ENCODE assay signal across 1 cellular context in the genomic region with DNA sequence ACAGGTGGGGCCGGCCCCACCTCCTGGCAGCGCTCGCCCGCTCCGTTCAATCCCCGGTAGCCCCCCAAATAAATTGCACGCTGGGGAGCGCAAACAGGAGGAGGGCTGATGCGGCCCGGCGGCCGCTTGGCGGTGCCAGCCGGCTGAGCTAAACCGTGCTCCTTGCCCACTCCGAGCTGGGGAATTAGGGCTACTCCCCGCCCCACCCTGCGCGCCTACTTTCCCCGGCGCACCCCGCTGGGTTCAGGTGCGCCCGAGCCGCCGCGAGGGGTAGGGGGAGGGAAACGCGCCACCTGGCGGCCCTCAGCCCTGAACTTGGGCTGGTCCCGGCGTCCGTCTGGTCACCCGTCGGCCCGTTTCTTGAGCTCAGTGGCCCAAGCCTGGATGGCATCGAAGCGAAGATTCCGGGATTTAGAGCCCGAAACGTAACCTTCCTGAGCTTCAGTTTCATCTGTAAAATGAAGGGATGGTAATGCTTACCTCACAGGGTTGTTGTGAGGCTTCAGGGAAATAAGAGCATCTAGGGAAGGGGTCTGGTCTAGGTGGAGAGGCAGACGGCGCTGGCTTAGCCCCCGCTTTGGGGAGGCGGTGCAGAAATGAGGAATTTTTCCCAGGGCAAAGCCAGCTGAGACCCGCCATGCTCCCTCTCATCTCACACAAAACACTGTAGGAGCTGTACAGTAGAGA.
TF ChIP-seq lines count a peak whose summit lies in the region.

No MANE protein-coding gene starts in this region.

TF ChIP-seq in HepG2, 621 proteins besides CTCF, POLR2A, EP300 and RAD21 (continued from another document and continues in another):
- TF ChIP-seq, protein P1, sequence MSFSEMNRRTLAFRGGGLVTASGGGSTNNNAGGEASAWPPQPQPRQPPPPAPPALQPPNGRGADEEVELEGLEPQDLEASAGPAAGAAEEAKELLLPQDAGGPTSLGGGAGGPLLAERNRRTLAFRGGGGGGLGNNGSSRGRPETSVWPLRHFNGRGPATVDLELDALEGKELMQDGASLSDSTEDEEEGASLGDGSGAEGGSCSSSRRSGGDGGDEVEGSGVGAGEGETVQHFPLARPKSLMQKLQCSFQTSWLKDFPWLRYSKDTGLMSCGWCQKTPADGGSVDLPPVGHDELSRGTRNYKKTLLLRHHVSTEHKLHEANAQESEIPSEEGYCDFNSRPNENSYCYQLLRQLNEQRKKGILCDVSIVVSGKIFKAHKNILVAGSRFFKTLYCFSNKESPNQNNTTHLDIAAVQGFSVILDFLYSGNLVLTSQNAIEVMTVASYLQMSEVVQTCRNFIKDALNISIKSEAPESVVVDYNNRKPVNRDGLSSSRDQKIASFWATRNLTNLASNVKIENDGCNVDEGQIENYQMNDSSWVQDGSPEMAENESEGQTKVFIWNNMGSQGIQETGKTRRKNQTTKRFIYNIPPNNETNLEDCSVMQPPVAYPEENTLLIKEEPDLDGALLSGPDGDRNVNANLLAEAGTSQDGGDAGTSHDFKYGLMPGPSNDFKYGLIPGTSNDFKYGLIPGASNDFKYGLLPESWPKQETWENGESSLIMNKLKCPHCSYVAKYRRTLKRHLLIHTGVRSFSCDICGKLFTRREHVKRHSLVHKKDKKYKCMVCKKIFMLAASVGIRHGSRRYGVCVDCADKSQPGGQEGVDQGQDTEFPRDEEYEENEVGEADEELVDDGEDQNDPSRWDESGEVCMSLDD (CRISPR knock-in tag; IDR thresholded peaks at IDR 0.05; ENCODE audit: borderline replicate concordance): peak; percentile 93
- TF ChIP-seq RARG (CRISPR knock-in tag; IDR thresholded peaks at IDR 0.05; ENCODE audit: low read depth) (no peak), TEAD2 (CRISPR knock-in tag; IDR thresholded peaks at IDR 0.05) (no peak), PITX1 (CRISPR knock-in tag; IDR thresholded peaks at IDR 0.05) (peak; percentile 53; the same call in 1 of the 2 replicates), ADNP (CRISPR knock-in tag; IDR thresholded peaks at IDR 0.05) (no peak), ZFP36 (IDR thresholded peaks at IDR 0.05; ENCODE audit: borderline replicate concordance, low read depth, low read length, partially characterized antibody) (no peak), MEF2D (CRISPR knock-in tag; IDR thresholded peaks at IDR 0.05) (no peak), ZNF383 (CRISPR knock-in tag; IDR thresholded peaks at IDR 0.05; ENCODE audit: borderline replicate concordance) (no peak), SRF (IDR thresholded peaks at IDR 0.05; ENCODE audit: low read depth, low read length) (no peak), THYN1 (CRISPR knock-in tag; IDR thresholded peaks at IDR 0.05; ENCODE audit: borderline replicate concordance, low read depth) (no peak), TMF1 (CRISPR knock-in tag; IDR thresholded peaks at IDR 0.05; ENCODE audit: low read depth) (no peak; the same call in 1 of the 2 replicates), GPN1 (CRISPR knock-in tag; IDR thresholded peaks at IDR 0.05; ENCODE audit: borderline replicate concordance) (no peak), PRPF4 (IDR thresholded peaks at IDR 0.05; ENCODE audit: low read depth, low read length, poor library complexity, severe bottlenecking) (no peak), SALL2 (CRISPR knock-in tag; IDR thresholded peaks at IDR 0.05) (peak; percentile 50; the same call in 1 of the 2 replicates), ZFP1 (CRISPR knock-in tag; IDR thresholded peaks at IDR 0.05) (no peak), ZNF607 (CRISPR knock-in tag; IDR thresholded peaks at IDR 0.05; ENCODE audit: borderline replicate concordance) (no peak), ZNF350 (CRISPR knock-in tag; IDR thresholded peaks at IDR 0.05; ENCODE audit: borderline replicate concordance, low read depth) (peak; percentile 65; the same call in 1 of the 2 replicates), HHEX (CRISPR knock-in tag; IDR thresholded peaks at IDR 0.05) (no peak), SSRP1 (CRISPR knock-in tag; IDR thresholded peaks at IDR 0.05) (no peak), ZBTB7A (CRISPR knock-in tag; IDR thresholded peaks at IDR 0.05) (no peak), ZNF10 (CRISPR knock-in tag; IDR thresholded peaks at IDR 0.05; ENCODE audit: borderline replicate concordance, low read depth) (no peak), IKZF4 (CRISPR knock-in tag; IDR thresholded peaks at IDR 0.05; ENCODE audit: borderline replicate concordance, low read depth, not compliant biosample characterization) (no peak), FOXA3 (CRISPR knock-in tag; IDR thresholded peaks at IDR 0.05) (peak; percentile 37), ZC3H4 (CRISPR knock-in tag; IDR thresholded peaks at IDR 0.05; ENCODE audit: borderline replicate concordance) (no peak), ZNF326 (CRISPR knock-in tag; IDR thresholded peaks at IDR 0.05; ENCODE audit: borderline replicate concordance) (no peak), ZNF746 (CRISPR knock-in tag; IDR thresholded peaks at IDR 0.05) (peak; percentile 59; the same call in 1 of the 2 replicates), XRCC5 (optimal IDR thresholded peaks at IDR 0.05; ENCODE audit: low read length) (peak; percentile 12), ARNTL (CRISPR knock-in tag; IDR thresholded peaks at IDR 0.05) (no peak)
- TF ChIP-seq, protein P2, sequence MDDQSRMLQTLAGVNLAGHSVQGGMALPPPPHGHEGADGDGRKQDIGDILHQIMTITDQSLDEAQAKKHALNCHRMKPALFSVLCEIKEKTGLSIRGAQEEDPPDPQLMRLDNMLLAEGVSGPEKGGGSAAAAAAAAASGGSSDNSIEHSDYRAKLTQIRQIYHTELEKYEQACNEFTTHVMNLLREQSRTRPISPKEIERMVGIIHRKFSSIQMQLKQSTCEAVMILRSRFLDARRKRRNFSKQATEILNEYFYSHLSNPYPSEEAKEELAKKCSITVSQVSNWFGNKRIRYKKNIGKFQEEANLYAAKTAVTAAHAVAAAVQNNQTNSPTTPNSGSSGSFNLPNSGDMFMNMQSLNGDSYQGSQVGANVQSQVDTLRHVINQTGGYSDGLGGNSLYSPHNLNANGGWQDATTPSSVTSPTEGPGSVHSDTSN (CRISPR knock-in tag; IDR thresholded peaks at IDR 0.05; ENCODE audit: borderline replicate concordance): no peak
- TF ChIP-seq, protein P3, sequence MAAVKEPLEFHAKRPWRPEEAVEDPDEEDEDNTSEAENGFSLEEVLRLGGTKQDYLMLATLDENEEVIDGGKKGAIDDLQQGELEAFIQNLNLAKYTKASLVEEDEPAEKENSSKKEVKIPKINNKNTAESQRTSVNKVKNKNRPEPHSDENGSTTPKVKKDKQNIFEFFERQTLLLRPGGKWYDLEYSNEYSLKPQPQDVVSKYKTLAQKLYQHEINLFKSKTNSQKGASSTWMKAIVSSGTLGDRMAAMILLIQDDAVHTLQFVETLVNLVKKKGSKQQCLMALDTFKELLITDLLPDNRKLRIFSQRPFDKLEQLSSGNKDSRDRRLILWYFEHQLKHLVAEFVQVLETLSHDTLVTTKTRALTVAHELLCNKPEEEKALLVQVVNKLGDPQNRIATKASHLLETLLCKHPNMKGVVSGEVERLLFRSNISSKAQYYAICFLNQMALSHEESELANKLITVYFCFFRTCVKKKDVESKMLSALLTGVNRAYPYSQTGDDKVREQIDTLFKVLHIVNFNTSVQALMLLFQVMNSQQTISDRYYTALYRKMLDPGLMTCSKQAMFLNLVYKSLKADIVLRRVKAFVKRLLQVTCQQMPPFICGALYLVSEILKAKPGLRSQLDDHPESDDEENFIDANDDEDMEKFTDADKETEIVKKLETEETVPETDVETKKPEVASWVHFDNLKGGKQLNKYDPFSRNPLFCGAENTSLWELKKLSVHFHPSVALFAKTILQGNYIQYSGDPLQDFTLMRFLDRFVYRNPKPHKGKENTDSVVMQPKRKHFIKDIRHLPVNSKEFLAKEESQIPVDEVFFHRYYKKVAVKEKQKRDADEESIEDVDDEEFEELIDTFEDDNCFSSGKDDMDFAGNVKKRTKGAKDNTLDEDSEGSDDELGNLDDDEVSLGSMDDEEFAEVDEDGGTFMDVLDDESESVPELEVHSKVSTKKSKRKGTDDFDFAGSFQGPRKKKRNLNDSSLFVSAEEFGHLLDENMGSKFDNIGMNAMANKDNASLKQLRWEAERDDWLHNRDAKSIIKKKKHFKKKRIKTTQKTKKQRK (IDR thresholded peaks at IDR 0.05; ENCODE audit: low read length): no peak
- TF ChIP-seq, protein P4, sequence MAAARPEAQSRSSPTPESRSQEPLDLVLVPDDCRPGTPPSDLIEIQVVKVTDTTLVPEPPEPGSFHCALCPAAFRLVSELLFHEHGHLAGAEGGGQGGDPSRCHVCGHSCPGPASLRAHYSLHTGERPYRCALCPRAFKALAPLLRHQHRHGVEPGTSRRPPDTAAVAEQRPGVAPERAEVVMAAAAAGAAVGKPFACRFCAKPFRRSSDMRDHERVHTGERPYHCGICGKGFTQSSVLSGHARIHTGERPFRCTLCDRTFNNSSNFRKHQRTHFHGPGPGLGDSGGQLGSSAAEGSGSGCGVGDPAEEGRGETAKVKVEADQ (CRISPR knock-in tag; IDR thresholded peaks at IDR 0.05; ENCODE audit: borderline replicate concordance): no peak
- TF ChIP-seq, protein P5, sequence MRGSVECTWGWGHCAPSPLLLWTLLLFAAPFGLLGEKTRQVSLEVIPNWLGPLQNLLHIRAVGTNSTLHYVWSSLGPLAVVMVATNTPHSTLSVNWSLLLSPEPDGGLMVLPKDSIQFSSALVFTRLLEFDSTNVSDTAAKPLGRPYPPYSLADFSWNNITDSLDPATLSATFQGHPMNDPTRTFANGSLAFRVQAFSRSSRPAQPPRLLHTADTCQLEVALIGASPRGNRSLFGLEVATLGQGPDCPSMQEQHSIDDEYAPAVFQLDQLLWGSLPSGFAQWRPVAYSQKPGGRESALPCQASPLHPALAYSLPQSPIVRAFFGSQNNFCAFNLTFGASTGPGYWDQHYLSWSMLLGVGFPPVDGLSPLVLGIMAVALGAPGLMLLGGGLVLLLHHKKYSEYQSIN (CRISPR knock-in tag; IDR thresholded peaks at IDR 0.05; ENCODE audit: borderline replicate concordance): no peak
- TF ChIP-seq, protein P6, sequence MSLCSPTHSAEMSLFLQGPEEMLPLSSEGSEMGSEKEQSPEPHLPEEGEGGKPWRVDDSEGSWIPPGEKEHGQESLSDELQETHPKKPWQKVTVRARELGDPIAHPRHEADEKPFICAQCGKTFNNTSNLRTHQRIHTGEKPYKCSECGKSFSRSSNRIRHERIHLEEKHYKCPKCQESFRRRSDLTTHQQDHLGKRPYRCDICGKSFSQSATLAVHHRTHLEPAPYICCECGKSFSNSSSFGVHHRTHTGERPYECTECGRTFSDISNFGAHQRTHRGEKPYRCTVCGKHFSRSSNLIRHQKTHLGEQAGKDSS (CRISPR knock-in tag; IDR thresholded peaks at IDR 0.05; ENCODE audit: borderline replicate concordance, low read depth): no peak
- TF ChIP-seq, protein P7, sequence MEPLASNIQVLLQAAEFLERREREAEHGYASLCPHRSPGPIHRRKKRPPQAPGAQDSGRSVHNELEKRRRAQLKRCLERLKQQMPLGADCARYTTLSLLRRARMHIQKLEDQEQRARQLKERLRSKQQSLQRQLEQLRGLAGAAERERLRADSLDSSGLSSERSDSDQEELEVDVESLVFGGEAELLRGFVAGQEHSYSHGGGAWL (CRISPR knock-in tag; IDR thresholded peaks at IDR 0.05): peak; percentile 28; the same call in 1 of the 2 replicates
- TF ChIP-seq, protein P8, sequence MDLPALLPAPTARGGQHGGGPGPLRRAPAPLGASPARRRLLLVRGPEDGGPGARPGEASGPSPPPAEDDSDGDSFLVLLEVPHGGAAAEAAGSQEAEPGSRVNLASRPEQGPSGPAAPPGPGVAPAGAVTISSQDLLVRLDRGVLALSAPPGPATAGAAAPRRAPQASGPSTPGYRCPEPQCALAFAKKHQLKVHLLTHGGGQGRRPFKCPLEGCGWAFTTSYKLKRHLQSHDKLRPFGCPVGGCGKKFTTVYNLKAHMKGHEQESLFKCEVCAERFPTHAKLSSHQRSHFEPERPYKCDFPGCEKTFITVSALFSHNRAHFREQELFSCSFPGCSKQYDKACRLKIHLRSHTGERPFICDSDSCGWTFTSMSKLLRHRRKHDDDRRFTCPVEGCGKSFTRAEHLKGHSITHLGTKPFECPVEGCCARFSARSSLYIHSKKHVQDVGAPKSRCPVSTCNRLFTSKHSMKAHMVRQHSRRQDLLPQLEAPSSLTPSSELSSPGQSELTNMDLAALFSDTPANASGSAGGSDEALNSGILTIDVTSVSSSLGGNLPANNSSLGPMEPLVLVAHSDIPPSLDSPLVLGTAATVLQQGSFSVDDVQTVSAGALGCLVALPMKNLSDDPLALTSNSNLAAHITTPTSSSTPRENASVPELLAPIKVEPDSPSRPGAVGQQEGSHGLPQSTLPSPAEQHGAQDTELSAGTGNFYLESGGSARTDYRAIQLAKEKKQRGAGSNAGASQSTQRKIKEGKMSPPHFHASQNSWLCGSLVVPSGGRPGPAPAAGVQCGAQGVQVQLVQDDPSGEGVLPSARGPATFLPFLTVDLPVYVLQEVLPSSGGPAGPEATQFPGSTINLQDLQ (CRISPR knock-in tag; IDR thresholded peaks at IDR 0.05): no peak
- TF ChIP-seq, protein P9, sequence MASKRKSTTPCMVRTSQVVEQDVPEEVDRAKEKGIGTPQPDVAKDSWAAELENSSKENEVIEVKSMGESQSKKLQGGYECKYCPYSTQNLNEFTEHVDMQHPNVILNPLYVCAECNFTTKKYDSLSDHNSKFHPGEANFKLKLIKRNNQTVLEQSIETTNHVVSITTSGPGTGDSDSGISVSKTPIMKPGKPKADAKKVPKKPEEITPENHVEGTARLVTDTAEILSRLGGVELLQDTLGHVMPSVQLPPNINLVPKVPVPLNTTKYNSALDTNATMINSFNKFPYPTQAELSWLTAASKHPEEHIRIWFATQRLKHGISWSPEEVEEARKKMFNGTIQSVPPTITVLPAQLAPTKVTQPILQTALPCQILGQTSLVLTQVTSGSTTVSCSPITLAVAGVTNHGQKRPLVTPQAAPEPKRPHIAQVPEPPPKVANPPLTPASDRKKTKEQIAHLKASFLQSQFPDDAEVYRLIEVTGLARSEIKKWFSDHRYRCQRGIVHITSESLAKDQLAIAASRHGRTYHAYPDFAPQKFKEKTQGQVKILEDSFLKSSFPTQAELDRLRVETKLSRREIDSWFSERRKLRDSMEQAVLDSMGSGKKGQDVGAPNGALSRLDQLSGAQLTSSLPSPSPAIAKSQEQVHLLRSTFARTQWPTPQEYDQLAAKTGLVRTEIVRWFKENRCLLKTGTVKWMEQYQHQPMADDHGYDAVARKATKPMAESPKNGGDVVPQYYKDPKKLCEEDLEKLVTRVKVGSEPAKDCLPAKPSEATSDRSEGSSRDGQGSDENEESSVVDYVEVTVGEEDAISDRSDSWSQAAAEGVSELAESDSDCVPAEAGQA (IDR thresholded peaks at IDR 0.05; ENCODE audit: low read depth): no peak
- TF ChIP-seq, protein P9 (CRISPR knock-in tag; IDR thresholded peaks at IDR 0.05; ENCODE audit: borderline replicate concordance): no peak
